16 cellular contexts compared by ENCODE assay signal in the genomic region with DNA sequence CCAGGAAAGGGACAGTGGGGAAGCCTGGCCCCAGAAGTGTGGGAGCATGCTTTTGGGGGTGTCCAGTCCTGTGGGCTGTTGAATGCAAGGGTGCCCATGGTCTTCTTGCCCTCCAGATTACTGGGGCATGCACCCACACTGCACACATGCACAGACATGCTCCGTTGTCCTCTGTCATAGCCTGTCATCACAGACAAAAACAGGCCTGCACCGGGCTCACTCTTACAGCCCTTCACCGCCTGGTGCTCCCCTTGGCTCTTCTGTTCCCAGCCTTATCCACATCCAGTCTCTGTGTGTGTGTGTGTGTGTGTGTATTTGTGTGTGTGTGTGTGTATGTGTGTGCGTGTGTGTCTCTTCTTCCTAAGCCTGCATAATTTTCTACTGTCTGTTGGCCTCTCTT. TPM values are rescaled to one million over a fixed set of nuclear protein-coding genes. Genes with fewer than 3 reads are reported as not detected.
DNase-seq lines count a peak whose midpoint lies in the region; ATAC-seq and TF ChIP-seq lines count a peak whose summit lies in the region.
"Had no signal": no experiment of that assay in that cellular context is flagged by ENCODE, and none has a peak within 500 bp of the region (broad histone marks: within the 10 kb centered on the region; RNA-seq: fewer than 3 reads in every experiment).

No MANE protein-coding gene starts in this region.

- H3K4me1 Mint-ChIP-seq in brain, result peaks cover 58% of the 10 kb centered on the region

- peaks cover 15% of the 10 kb centered on the region for H3K27me3 ChIP-seq in upper lobe of right lung
- H3K27me3 ChIP-seq: ovary had no signal

- peaks cover 4% of the 10 kb centered on the region for H3K27me3 Mint-ChIP-seq in brain

- H3K36me3 ChIP-seq in upper lobe of right lung, result no peaks in the 10 kb centered on the region
- H3K36me3 ChIP-seq: heart right ventricle, ovary, thoracic aorta had no signal

- H3K4me3 ChIP-seq in upper lobe of right lung, result no peak overlapping the region
- H3K4me3 ChIP-seq: heart right ventricle, ovary, thoracic aorta had no signal

- H3K9me3 Mint-ChIP-seq in brain, result peaks cover 0 to 4% (median 0%) of the 10 kb centered on the region in 5 experiments

- ATAC-seq in left ventricle myocardium superior, result no peak
- peak; percentile 49 for ATAC-seq in HG02678 (IDR thresholded peaks at IDR 0.05; ENCODE audit: unreplicated experiment)
- ATAC-seq in upper lobe of right lung, result no peak
- ATAC-seq in GM19324 (IDR thresholded peaks at IDR 0.05; ENCODE audit: low FRiP score, unreplicated experiment), result no peak
- ATAC-seq in HG02642 (IDR thresholded peaks at IDR 0.05; ENCODE audit: poor library complexity, unreplicated experiment), result no peak
- ATAC-seq in GM21528 (IDR thresholded peaks at IDR 0.05; ENCODE audit: low FRiP score, unreplicated experiment), result no peak
- ATAC-seq: HCT116 had no signal

- H3K27ac Mint-ChIP-seq in brain, result peak overlapping the region in 4 of 5 experiments; percentile 47 to 92 (median 78)

- no peak for TF ChIP-seq CTCF in brain (conservative IDR thresholded peaks at IDR 0.05)
- no peak for TF ChIP-seq CTCF in upper lobe of right lung (IDR thresholded peaks at IDR 0.05)

- H3K9me3 ChIP-seq in upper lobe of right lung, result no peaks in the 10 kb centered on the region
- H3K9me3 ChIP-seq: heart right ventricle, ovary, thoracic aorta had no signal

- no peaks in the 10 kb centered on the region for H3K36me3 Mint-ChIP-seq in brain

- intact Hi-C loops in cardiac septum (cut with DNase I), result no loop called here
- intact Hi-C loops in left ventricle myocardium superior (cut with micrococcal nuclease), result no loop called here
- intact Hi-C loops in upper lobe of right lung (cut with DNase I), result no loop called here

- H3K4me3 Mint-ChIP-seq in brain, result no peak overlapping the region

- no peaks in the 10 kb centered on the region for H3K4me1 ChIP-seq in upper lobe of right lung

- no peak overlapping the region for H3K27ac ChIP-seq in upper lobe of right lung
- H3K27ac ChIP-seq: heart right ventricle, ovary, thoracic aorta, VCaP had no signal

- DNase-seq in cardiac septum (ENCODE audit: low spot score), result peak; percentile 56
- no peak for DNase-seq in left ventricle myocardium superior
- DNase-seq in upper lobe of right lung, result peak; percentile 30
- DNase-seq: heart right ventricle, IMR-90, kidney, NCI-H2227 treated with DMSO at 0.1 percent for 48 hours, ovary had no signal

RNA-seq across cellular contexts. Expression of a gene that starts 23.3 kb away (rescaled TPM):
- 10.4 TPM for total RNA-seq in cardiac septum
- 20.6 TPM for total RNA-seq in left ventricle myocardium superior
- polyA plus RNA-seq in brain (ENCODE audit: insufficient read depth, low read depth, low replicate concordance), result 56.3 TPM
- total RNA-seq in upper lobe of right lung, result 10.4 TPM
